ENCODE assay signal across 8 cellular contexts in genomic region chr2:231104115-231104713, GRCh38. TPM values are rescaled to one million over a fixed set of nuclear protein-coding genes. Genes with fewer than 3 reads are reported as not detected.
DNase-seq lines count a peak whose midpoint lies in the region; ATAC-seq, FAIRE-seq and TF ChIP-seq lines count a peak whose summit lies in the region.

No MANE protein-coding gene starts in this region.

- H3K4me3 ChIP-seq in Karpas-422 (ENCODE audit: low read length) (no peak overlapping the region), body of pancreas (no peak overlapping the region)

- no peak overlapping the region for H3K27ac Mint-ChIP-seq in T-helper 17 cell

- no peak overlapping the region for H3K4me2 ChIP-seq in Karpas-422 (ENCODE audit: low read depth, low read length, poor library complexity, severe bottlenecking)

- H3K4me1 Mint-ChIP-seq in T-helper 17 cell = no peaks in the 10 kb centered on the region

- TF ChIP-seq POLR2A in body of pancreas (IDR thresholded peaks at IDR 0.05) = no peak

- H4K20me1 ChIP-seq in Karpas-422 (ENCODE audit: insufficient read depth, low read depth, low read length) = no peaks in the 10 kb centered on the region

- no peak overlapping the region for H2AFZ ChIP-seq in Karpas-422 (ENCODE audit: low read length)

- H3K79me2 ChIP-seq in Karpas-422 (ENCODE audit: low read length) = peaks cover 34% of the 10 kb centered on the region

- no peaks in the 10 kb centered on the region for H3K27me3 Mint-ChIP-seq in T-helper 17 cell

- DNase-seq in D721Med (ENCODE audit: insufficient read length, low spot score) = no peak
- peak; percentile 91 for DNase-seq in Karpas-422
- peak in 2 of 3 donors; percentile 14 to 39 for DNase-seq in T-helper 17 cell
- peak; percentile 43 to 66 (median 60) for DNase-seq in body of pancreas
- peak; percentile 39 for DNase-seq in iPS-NIHi7 (ENCODE audit: extremely low spot score)
- peak; percentile 20 for DNase-seq in stimulated activated CD4-positive, alpha-beta T cell treated with anti-CD3 and anti-CD28 coated beads, Interleukin-15, amount 100 ng/mL, for 1 hour (ENCODE audit: low read depth in 1 of 2, low spot score in 1 of 2)

- peaks cover 3% of the 10 kb centered on the region for H3K36me3 Mint-ChIP-seq in T-helper 17 cell (ENCODE audit: low read depth)

- H3K4me1 ChIP-seq in Karpas-422 (ENCODE audit: low read length) (peaks cover 16% of the 10 kb centered on the region), body of pancreas (no peaks in the 10 kb centered on the region)

- peak; percentile 96 for FAIRE-seq in D721Med (lab: Jason Lieb, UNC)

- H3K27ac ChIP-seq in Karpas-422 (ENCODE audit: low read length) = peak overlapping the region; percentile 52
- no peak overlapping the region for H3K27ac ChIP-seq in body of pancreas

- no peak overlapping the region for H3K9ac ChIP-seq in Karpas-422 (ENCODE audit: low read length)

- H3K9me3 ChIP-seq in Karpas-422 (ENCODE audit: low read length) (no peaks in the 10 kb centered on the region), T-helper 17 cell (ENCODE audit: control insufficient read depth, low read length, poor library complexity, severe bottlenecking) (no peaks in the 10 kb centered on the region), body of pancreas (peaks cover 0 to 11% (median 0%) of the 10 kb centered on the region in 3 donors)

- 9 to 15% methylated on average over 3 of the region's 3 CpGs for WGBS in body of pancreas, 2 donors

- no peaks in the 10 kb centered on the region for H3K9me2 ChIP-seq in Karpas-422 (replicated peaks; ENCODE audit: insufficient read depth, low read length)

- TF ChIP-seq CTCF in D721Med (IDR thresholded peaks at IDR 0.05; ENCODE audit: insufficient read depth, missing control alignments) (peak; percentile 65), body of pancreas (IDR thresholded peaks at IDR 0.05) (peak; percentile 37 to 80 (median 77))

- ATAC-seq in GM21390 (IDR thresholded peaks at IDR 0.05; ENCODE audit: unreplicated experiment) (peak; percentile 85), T-helper 17 cell (peak; percentile 80), body of pancreas (peak; percentile 72), GM18520 (IDR thresholded peaks at IDR 0.05; ENCODE audit: unreplicated experiment) (no peak)

- H3K27me3 ChIP-seq in Karpas-422 (ENCODE audit: low read length) (no peaks in the 10 kb centered on the region), body of pancreas (no peaks in the 10 kb centered on the region)

- H3K36me3 ChIP-seq in Karpas-422 (ENCODE audit: insufficient read depth, low read length) (peaks cover 18% of the 10 kb centered on the region), body of pancreas (replicated peaks in 1 of 2; ENCODE audit: insufficient read depth in 1 of 2, low read depth in 2 of 2) (no peaks in the 10 kb centered on the region)

- intact Hi-C loops in body of pancreas (cut with DNase I) = no loop called here

- H3K4me3 Mint-ChIP-seq in T-helper 17 cell = no peak overlapping the region

RNA-seq across cellular contexts. Expression of gene HTR2B, which starts 20.6 kb away (rescaled TPM):
- not detected in 2 replicates for total RNA-seq in Karpas-422 (2014; rRNA removed; shearing (Covaris generic); ENCODE audit: low replicate concordance)
- not detected for total RNA-seq in T-helper 17 cell
- total RNA-seq in body of pancreas = not detected

RNA-seq across cellular contexts. Expression of gene PSMD1, which starts 47.5 kb away (rescaled TPM):
- total RNA-seq in Karpas-422 (2014; rRNA removed; shearing (Covaris generic); ENCODE audit: low replicate concordance) = 50.0 and 92.1 TPM in 2 replicates
- total RNA-seq in T-helper 17 cell (10 to 100 TPM; 42.8 to 43.5 TPM), body of pancreas (10 to 100 TPM; 20.5 to 27.4 TPM)
